Comparison of ENCODE assay signal across 8 cellular contexts in the genomic region with DNA sequence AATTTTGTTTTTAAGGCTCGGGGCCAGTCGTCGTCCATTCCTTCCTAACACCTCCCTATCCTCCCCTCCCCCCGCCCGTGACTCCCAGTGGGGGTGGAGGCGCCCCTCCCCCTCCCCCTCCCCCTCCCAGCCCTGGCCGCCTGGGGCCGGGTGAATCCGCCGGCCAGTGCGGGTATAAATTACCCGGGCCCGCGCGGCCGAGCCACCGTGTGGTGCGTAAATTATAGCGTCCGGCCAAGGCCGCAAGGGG. TPM values are rescaled to one million over a fixed set of nuclear protein-coding genes. Genes with fewer than 3 reads are reported as not detected.
DNase-seq lines count a peak whose midpoint lies in the region; ATAC-seq, FAIRE-seq and TF ChIP-seq lines count a peak whose summit lies in the region.

No MANE protein-coding gene starts in this region.

- no peaks in the 10 kb centered on the region for H3K36me3 ChIP-seq in astrocyte (ENCODE audit: insufficient read depth, low read length)
- H3K36me3 ChIP-seq in left lung: no peaks in the 10 kb centered on the region

- H3K27ac Mint-ChIP-seq in astrocyte (ENCODE audit: unreplicated experiment) (peak overlapping the region; percentile 90), type B pancreatic cell (peak overlapping the region; percentile 92)

- ATAC-seq in activated T-cell treated with anti-CD3 and anti-CD28 coated beads, Interleukin-2, amount 50 U/mL, for 4 hours: no peak
- ATAC-seq in left lung (no peak), HG02852 (IDR thresholded peaks at IDR 0.05; ENCODE audit: unreplicated experiment) (no peak), HG03439 (IDR thresholded peaks at IDR 0.05; ENCODE audit: unreplicated experiment) (no peak)

- H3K9ac ChIP-seq in astrocyte (ENCODE audit: low read length): peak overlapping the region; percentile 70

- H3K4me1 Mint-ChIP-seq in activated T-cell treated with anti-CD3 and anti-CD28 coated beads, Interleukin-2, amount 50 U/mL, for 4 hours (ENCODE audit: low read depth): peaks cover 41% of the 10 kb centered on the region
- H3K4me1 Mint-ChIP-seq in astrocyte (ENCODE audit: low read depth, unreplicated experiment) (peaks cover 11% of the 10 kb centered on the region), type B pancreatic cell (ENCODE audit: unreplicated experiment) (peaks cover 26% of the 10 kb centered on the region)

- H3K9me3 Mint-ChIP-seq in activated T-cell treated with anti-CD3 and anti-CD28 coated beads, Interleukin-2, amount 50 U/mL, for 4 hours: no peaks in the 10 kb centered on the region
- H3K9me3 Mint-ChIP-seq in astrocyte (ENCODE audit: unreplicated experiment) (no peaks in the 10 kb centered on the region), type B pancreatic cell (no peaks in the 10 kb centered on the region)

- H3K4me3 Mint-ChIP-seq in activated T-cell treated with anti-CD3 and anti-CD28 coated beads, Interleukin-2, amount 50 U/mL, for 4 hours: peak overlapping the region; percentile 68
- H3K4me3 Mint-ChIP-seq in astrocyte (ENCODE audit: unreplicated experiment) (peak overlapping the region; percentile 34), type B pancreatic cell (peak overlapping the region; percentile 87)

- H3K4me1 ChIP-seq in astrocyte (ENCODE audit: insufficient read depth, low read length) (peaks cover 39% of the 10 kb centered on the region), left lung (peaks cover 51 to 89% of the 10 kb centered on the region in 2 donors)

- intact Hi-C loops in left lung (cut with DNase I): loop anchor here in 1 of 2 donors (10.0 kb wide), 1 partner anchor 56 kb away; no protein-coding TSS in a partner anchor

- peak overlapping the region; percentile 34 for H2AFZ ChIP-seq in astrocyte (ENCODE audit: low read depth, low read length)

- H3K36me3 Mint-ChIP-seq in activated T-cell treated with anti-CD3 and anti-CD28 coated beads, Interleukin-2, amount 50 U/mL, for 4 hours (ENCODE audit: insufficient read depth): no peaks in the 10 kb centered on the region
- peaks cover 3% of the 10 kb centered on the region for H3K36me3 Mint-ChIP-seq in astrocyte (ENCODE audit: low read depth, unreplicated experiment)
- H3K36me3 Mint-ChIP-seq in type B pancreatic cell: no peaks in the 10 kb centered on the region

- peaks cover 3% of the 10 kb centered on the region for H3K27me3 ChIP-seq in astrocyte (ENCODE audit: insufficient read depth, low read length)
- no peaks in the 10 kb centered on the region for H3K27me3 ChIP-seq in left lung

- no peak for DNase-seq in activated T-cell treated with anti-CD3 and anti-CD28 coated beads, Interleukin-2, amount 50 U/mL, for 4 hours
- DNase-seq in activated T-cell treated with anti-CD3 and anti-CD28 coated beads, Interleukin-2, amount 50 U/mL, for 1 hour: no peak
- no peak for DNase-seq in astrocyte (ENCODE audit: low read depth)
- DNase-seq in left lung: no peak
- no peak for DNase-seq in type B pancreatic cell (ENCODE audit: extremely low spot score, unreplicated experiment)
- DNase-seq in SW480 (ENCODE audit: low spot score): no peak

- H3K4me2 ChIP-seq in astrocyte (ENCODE audit: low read length): peak overlapping the region; percentile 86

- no peaks in the 10 kb centered on the region for H3K79me2 ChIP-seq in astrocyte (ENCODE audit: insufficient read depth, low read length)

- H3K4me3 ChIP-seq in astrocyte (ENCODE audit: insufficient read depth, low read depth, low read length) (peak overlapping the region; percentile 48), left lung (peak overlapping the region; percentile 62 to 63)

- no peak for TF ChIP-seq CTCF in astrocyte (IDR thresholded peaks at IDR 0.05; ENCODE audit: insufficient read depth, low read depth, low read length)
- no peak for TF ChIP-seq CTCF in left lung (IDR thresholded peaks at IDR 0.05)
- TF ChIP-seq CTCF in type B pancreatic cell (conservative IDR thresholded peaks at IDR 0.05): no peak

- peaks cover 78% of the 10 kb centered on the region for H4K20me1 ChIP-seq in astrocyte (ENCODE audit: insufficient read depth, low read length)

- no peak for FAIRE-seq in astrocyte (lab: Jason Lieb, UNC)

- H3K27ac ChIP-seq in astrocyte (ENCODE audit: low read depth, low read length) (no peak overlapping the region), left lung (peak overlapping the region; percentile 89 to 91)

- H3K9me3 ChIP-seq in astrocyte (ENCODE audit: insufficient read depth, low read depth, low read length): no peaks in the 10 kb centered on the region
- no peaks in the 10 kb centered on the region for H3K9me3 ChIP-seq in left lung

- no peaks in the 10 kb centered on the region for H3K27me3 Mint-ChIP-seq in activated T-cell treated with anti-CD3 and anti-CD28 coated beads, Interleukin-2, amount 50 U/mL, for 4 hours (ENCODE audit: low read depth)
- H3K27me3 Mint-ChIP-seq in astrocyte (ENCODE audit: low read depth, unreplicated experiment) (peaks cover 16% of the 10 kb centered on the region), type B pancreatic cell (peaks cover 4% of the 10 kb centered on the region)

RNA-seq across cellular contexts. Expression of gene GSE1, which starts 2.0 kb away (rescaled TPM):
- 10 to 100 TPM; 15.5 to 15.6 (median 15.5) TPM for total RNA-seq in activated T-cell treated with anti-CD3 and anti-CD28 coated beads, Interleukin-2, amount 50 U/mL, for 4 hours
- total RNA-seq in astrocyte (30.1 and 35.0 TPM in 2 replicates), left lung (10 to 100 TPM; 84.8 to 93.0 TPM), type B pancreatic cell (ENCODE audit: low replicate concordance) (101 and 112 TPM in 2 replicates)

Comparison
In these comparisons a context has a peak if more than half of its experiments do, and no peak if none do; other contexts are left out.
1. H3K4me3 Mint-ChIP-seq: peak in every context shown above with its lines; median percentile 87 in type B pancreatic cell; 68 in activated T-cell treated with anti-CD3 and anti-CD28 coated beads, Interleukin-2, amount 50 U/mL, for 4 hours; 34 in astrocyte.